In the genomic region with DNA sequence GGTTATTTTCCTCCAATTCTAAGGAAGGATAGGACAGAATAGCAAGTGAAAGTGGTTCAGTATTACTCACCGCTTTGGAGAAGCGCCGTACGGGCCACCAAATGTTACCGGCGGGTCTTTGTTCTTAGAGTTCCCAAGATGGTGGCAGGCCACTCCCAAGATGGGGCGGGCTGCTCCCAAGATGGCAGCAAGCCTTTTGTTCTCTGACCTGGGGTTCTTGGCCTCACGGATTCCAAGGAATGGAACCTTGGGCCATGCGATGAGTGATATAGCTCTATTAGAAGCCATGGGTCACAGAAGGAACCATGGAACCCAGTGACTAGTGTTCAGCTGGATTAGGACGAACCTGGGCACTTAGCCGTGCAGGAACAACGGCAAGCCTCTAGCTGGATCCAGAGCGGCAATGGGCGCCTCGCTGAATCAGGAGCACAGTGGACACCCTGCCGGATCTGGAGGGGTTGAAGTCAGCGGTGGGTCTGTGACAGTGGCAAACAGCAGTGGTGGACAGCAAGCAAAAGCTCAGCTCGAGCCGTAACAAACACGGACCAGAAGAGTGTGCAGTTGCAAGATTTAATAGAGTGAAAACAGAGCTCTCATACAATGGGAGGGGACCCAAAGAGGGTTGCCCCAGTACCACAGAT, we compare ENCODE assay signal across 15 cellular contexts. TPM values are rescaled to one million over a fixed set of nuclear protein-coding genes. Genes with fewer than 3 reads are reported as not detected.
"Had no signal": no experiment of that assay in that cellular context is flagged by ENCODE, and none has a peak within 500 bp of the region (broad histone marks: within the 10 kb centered on the region; RNA-seq: fewer than 3 reads in every experiment).

No MANE protein-coding gene starts in this region.

RNA-seq across cellular contexts. Expression of gene MUC15, which starts 25.1 kb away (rescaled TPM):
- total RNA-seq: dermis blood vessel endothelial cell, endothelial cell of umbilical vein, epithelial cell of proximal tubule, fibroblast of lung, heart left ventricle, left lobe of liver, liver, mononuclear cell, natural killer cell, omental fat pad, posterior vena cava, pulmonary artery endothelial cell, spleen had no signal
- polyA plus RNA-seq: endothelial cell of umbilical vein, fibroblast of lung, heart left ventricle, hepatocyte, liver, neural cell, spleen had no signal
